14 cellular contexts compared by ENCODE assay signal in the genomic region with DNA sequence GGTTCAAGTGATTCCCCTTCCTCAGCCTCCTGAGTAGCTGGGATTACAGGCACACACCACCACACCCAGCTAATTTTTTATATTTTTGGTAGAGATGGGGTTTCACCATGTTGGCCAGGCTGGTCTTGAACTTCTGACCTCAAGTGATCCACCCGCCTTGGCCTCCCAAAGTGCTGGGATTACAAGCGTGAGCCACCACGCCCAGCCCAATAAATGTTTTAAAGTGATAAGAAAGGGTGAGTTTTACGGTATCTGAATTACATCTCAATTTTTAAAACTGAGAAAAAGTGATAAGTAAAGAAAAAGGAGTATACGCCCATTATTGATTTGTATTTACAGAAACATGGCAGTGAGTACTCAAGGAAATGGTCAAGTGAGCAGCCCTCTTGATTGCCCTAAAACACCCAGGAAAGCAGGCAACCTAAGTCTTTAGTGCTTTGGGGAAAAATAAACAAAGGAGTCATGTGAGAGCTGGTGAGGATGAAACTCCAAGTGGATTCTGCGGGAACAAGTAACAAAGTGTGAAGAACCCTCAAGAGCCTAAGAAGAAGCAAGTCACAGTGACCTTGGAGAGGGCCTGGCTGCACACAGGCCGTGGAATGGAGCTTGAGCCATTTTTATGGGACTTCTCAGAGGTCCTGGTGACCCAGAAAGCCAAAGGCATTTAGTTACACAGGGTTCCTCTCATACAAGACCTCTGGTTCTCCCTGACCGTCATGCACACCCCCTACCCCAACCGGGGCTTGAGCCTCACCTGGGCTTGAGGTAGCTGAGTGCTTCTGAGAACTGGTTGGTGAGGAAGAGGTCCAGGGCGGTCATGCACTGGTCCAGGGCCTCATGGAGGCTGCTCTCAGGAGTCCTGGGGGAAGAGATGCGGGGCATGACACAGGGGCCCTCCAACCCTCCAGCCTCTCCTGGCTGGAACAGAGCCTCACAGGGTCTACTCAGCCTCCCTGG. TPM values are rescaled to one million over a fixed set of nuclear protein-coding genes. Genes with fewer than 3 reads are reported as not detected.
"Had no signal": no experiment of that assay in that cellular context is flagged by ENCODE, and none has a peak within 500 bp of the region (broad histone marks: within the 10 kb centered on the region; RNA-seq: fewer than 3 reads in every experiment).

No MANE protein-coding gene starts in this region.

- H3K4me3 ChIP-seq: ovary, psoas muscle, stomach had no signal

- H3K27me3 ChIP-seq: ovary, stomach had no signal

- H3K27ac ChIP-seq: foreskin keratinocyte, ovary, psoas muscle, stomach had no signal

- DNase-seq: activated CD4-positive, alpha-beta memory T cell treated with anti-CD3 and anti-CD28 coated beads, Interleukin-2, amount 10 ng/mL, durations not matched to agents 7 days and 5 days; activated CD4-positive, alpha-beta T cell treated with anti-CD3 and anti-CD28 coated beads for 4 hours; activated CD8-positive, alpha-beta memory T cell treated with anti-CD3 and anti-CD28 coated beads, Interleukin-2, amount 10 ng/mL, durations not matched to agents 7 days and 5 days; foreskin keratinocyte; hippocampal formation; naive thymus-derived CD4-positive, alpha-beta T cell; ovary; psoas muscle; stimulated activated CD4-positive, alpha-beta T cell treated with anti-CD3 and anti-CD28 coated beads, Interleukin-15, amount 100 ng/mL, for 24 hours; stimulated activated CD4-positive, alpha-beta T cell treated with anti-CD3 and anti-CD28 coated beads, Interleukin-2, amount 100 ng/mL, for 48 hours; stomach; T-cell had no signal

- H3K27me3 Mint-ChIP-seq: activated naive CD8-positive, alpha-beta T cell had no signal

- H3K4me1 ChIP-seq: foreskin keratinocyte, psoas muscle had no signal

- H3K4me3 Mint-ChIP-seq: activated CD4-positive, alpha-beta memory T cell treated with anti-CD3 and anti-CD28 coated beads, Interleukin-2, amount 10 ng/mL, durations not matched to agents 7 days and 5 days; activated CD8-positive, alpha-beta memory T cell treated with anti-CD3 and anti-CD28 coated beads, Interleukin-2, amount 10 ng/mL, durations not matched to agents 7 days and 5 days; activated naive CD8-positive, alpha-beta T cell; naive thymus-derived CD4-positive, alpha-beta T cell; T-cell; WTC11 had no signal

- H3K36me3 ChIP-seq: ovary had no signal

- H3K4me1 Mint-ChIP-seq: activated CD4-positive, alpha-beta memory T cell treated with anti-CD3 and anti-CD28 coated beads, Interleukin-2, amount 10 ng/mL, durations not matched to agents 7 days and 5 days; activated CD8-positive, alpha-beta memory T cell treated with anti-CD3 and anti-CD28 coated beads, Interleukin-2, amount 10 ng/mL, durations not matched to agents 7 days and 5 days; naive thymus-derived CD4-positive, alpha-beta T cell; T-cell had no signal

- H3K27ac Mint-ChIP-seq: activated CD4-positive, alpha-beta memory T cell treated with anti-CD3 and anti-CD28 coated beads, Interleukin-2, amount 10 ng/mL, durations not matched to agents 7 days and 5 days; activated CD8-positive, alpha-beta memory T cell treated with anti-CD3 and anti-CD28 coated beads, Interleukin-2, amount 10 ng/mL, durations not matched to agents 7 days and 5 days; activated naive CD8-positive, alpha-beta T cell; naive thymus-derived CD4-positive, alpha-beta T cell; T-cell; WTC11 had no signal

- ATAC-seq: activated CD8-positive, alpha-beta memory T cell treated with anti-CD3 and anti-CD28 coated beads, Interleukin-2, amount 10 ng/mL, durations not matched to agents 7 days and 5 days; foreskin keratinocyte; naive thymus-derived CD4-positive, alpha-beta T cell; psoas muscle; T-cell; WTC11 had no signal

- H3K9me3 Mint-ChIP-seq: activated CD4-positive, alpha-beta memory T cell treated with anti-CD3 and anti-CD28 coated beads, Interleukin-2, amount 10 ng/mL, durations not matched to agents 7 days and 5 days; naive thymus-derived CD4-positive, alpha-beta T cell; T-cell; WTC11 had no signal

- H3K36me3 Mint-ChIP-seq: activated CD8-positive, alpha-beta memory T cell treated with anti-CD3 and anti-CD28 coated beads, Interleukin-2, amount 10 ng/mL, durations not matched to agents 7 days and 5 days; activated naive CD8-positive, alpha-beta T cell; naive thymus-derived CD4-positive, alpha-beta T cell; T-cell; WTC11 had no signal

- H3K9me3 ChIP-seq: ovary, psoas muscle, stomach had no signal

RNA-seq across cellular contexts. Expression of gene TTC39A, which starts 9.1 kb away (rescaled TPM):
- total RNA-seq: activated CD4-positive, alpha-beta memory T cell treated with anti-CD3 and anti-CD28 coated beads, Interleukin-2, amount 10 ng/mL, durations not matched to agents 7 days and 5 days had no signal
- polyA plus RNA-seq: naive thymus-derived CD4-positive, alpha-beta T cell had no signal
